17 cellular contexts compared by ENCODE assay signal in the genomic region with DNA sequence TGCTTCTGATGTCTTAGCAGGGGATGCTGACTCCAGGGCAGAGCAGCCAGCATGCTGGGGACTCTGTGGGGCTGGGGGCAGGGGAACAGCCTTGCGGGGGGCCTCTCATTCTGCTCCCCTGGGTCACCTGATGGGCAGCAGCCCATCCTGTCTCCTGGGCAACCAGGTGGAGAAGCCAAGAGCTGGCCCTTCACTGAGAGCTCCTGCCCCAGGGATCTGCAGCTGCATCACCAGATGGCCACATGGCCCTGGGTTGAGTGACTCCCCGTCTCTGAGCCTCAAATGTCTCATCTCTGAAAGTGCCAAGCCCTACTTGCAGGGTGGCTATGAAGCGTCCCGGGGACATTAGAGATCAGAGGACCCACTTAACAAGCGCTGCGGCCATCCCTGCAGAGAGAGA. TPM values are rescaled to one million over a fixed set of nuclear protein-coding genes. Genes with fewer than 3 reads are reported as not detected.
DNase-seq lines count a peak whose midpoint lies in the region; ATAC-seq and TF ChIP-seq lines count a peak whose summit lies in the region.
"Had no signal": no experiment of that assay in that cellular context is flagged by ENCODE, and none has a peak within 500 bp of the region (broad histone marks: within the 10 kb centered on the region; RNA-seq: fewer than 3 reads in every experiment).

No MANE protein-coding gene starts in this region.

- ATAC-seq in right cardiac atrium (no peak), heart left ventricle (no peak), T-helper 17 cell (no peak), HG02610 (IDR thresholded peaks at IDR 0.05; ENCODE audit: unreplicated experiment) (no peak)
- ATAC-seq in stimulated activated effector memory CD8-positive, alpha-beta T cell treated with anti-CD3 and anti-CD28 coated beads, Interleukin-12 subunit alpha, Interleukin-12 subunit beta, amount 100 ng/mL, for 72 hours = no peak

- DNase-seq in right cardiac atrium (peak in 2 of 3 donors; percentile 22 to 52), heart left ventricle (no peak), NCI-H2171 treated with DMSO at 0.1 percent for 48 hours (lab: John Stamatoyannopoulos, UW) (peak; percentile 76), T-helper 17 cell (no peak)
- DNase-seq in stimulated activated effector memory CD8-positive, alpha-beta T cell treated with anti-CD3 and anti-CD28 coated beads, Interleukin-12 subunit alpha, Interleukin-12 subunit beta, amount 100 ng/mL, for 72 hours (ENCODE audit: low spot score in 2 of 2) = no peak
- DNase-seq in activated naive CD4-positive, alpha-beta T cell treated with anti-CD3 and anti-CD28 coated beads, Interleukin-2, amount 10 ng/mL, durations not matched to agents 7 days and 5 days = no peak
- DNase-seq: Caco-2; CD4-positive, CD25-positive, alpha-beta regulatory T cell; DMS53; H7; MG63; NCI-H1105; NCI-H1930; NCI-H510A treated with DMSO at 0.1 percent for 48 hours; RPMI8226 had no signal

- no peaks in the 10 kb centered on the region for H3K27me3 Mint-ChIP-seq in T-helper 17 cell
- H3K27me3 Mint-ChIP-seq in activated naive CD4-positive, alpha-beta T cell treated with anti-CD3 and anti-CD28 coated beads, Interleukin-2, amount 10 ng/mL, durations not matched to agents 7 days and 5 days = no peaks in the 10 kb centered on the region
- H3K27me3 Mint-ChIP-seq: CD4-positive, CD25-positive, alpha-beta regulatory T cell had no signal

- no peak for TF ChIP-seq CTCF in heart left ventricle (IDR thresholded peaks at IDR 0.05)

- no peak for TF ChIP-seq POLR2A in heart left ventricle (IDR thresholded peaks at IDR 0.05)

- peaks cover 0 to 80% (median 68%) of the 10 kb centered on the region in 9 donors for H3K36me3 ChIP-seq in heart left ventricle

- CTCF ChIA-PET in activated naive CD4-positive, alpha-beta T cell treated with anti-CD3 and anti-CD28 coated beads, Interleukin-2, amount 10 ng/mL, durations not matched to agents 7 days and 5 days (lab: Charles Lee) = interaction anchor here (0.9 kb wide), 1 partner anchor 234 kb away, joined by 3 read pairs; the partner anchor contains the start of gene TOR2A

- 91% methylated on average over 6 of the region's 6 CpGs for WGBS in right cardiac atrium
- 81 to 97% (median 90%) methylated on average over 6 of the region's 6 CpGs for WGBS in heart left ventricle, 4 donors

- no peak overlapping the region for H3K4me3 ChIP-seq in right cardiac atrium (ENCODE audit: low read length)
- no peak overlapping the region for H3K4me3 ChIP-seq in heart left ventricle
- H3K4me3 ChIP-seq: MG63, SJSA1 had no signal

- H3K27ac ChIP-seq in right cardiac atrium (ENCODE audit: low read length) = no peak overlapping the region
- no peak overlapping the region for H3K27ac ChIP-seq in heart left ventricle
- H3K27ac ChIP-seq: SJSA1 had no signal

- peak overlapping the region; percentile 11 for H3K27ac Mint-ChIP-seq in T-helper 17 cell
- peak overlapping the region; percentile 40 for H3K27ac Mint-ChIP-seq in stimulated activated effector memory CD8-positive, alpha-beta T cell treated with anti-CD3 and anti-CD28 coated beads, Interleukin-12 subunit alpha, Interleukin-12 subunit beta, amount 100 ng/mL, for 72 hours
- no peak overlapping the region for H3K27ac Mint-ChIP-seq in activated naive CD4-positive, alpha-beta T cell treated with anti-CD3 and anti-CD28 coated beads, Interleukin-2, amount 10 ng/mL, durations not matched to agents 7 days and 5 days

- H3K4me1 ChIP-seq in right cardiac atrium (ENCODE audit: control insufficient read depth, insufficient read depth, low read length) = no peaks in the 10 kb centered on the region
- peaks cover 0 to 7% (median 2%) of the 10 kb centered on the region in 12 donors for H3K4me1 ChIP-seq in heart left ventricle
- H3K4me1 ChIP-seq: Caco-2 had no signal

- H3K9me3 Mint-ChIP-seq in stimulated activated effector memory CD8-positive, alpha-beta T cell treated with anti-CD3 and anti-CD28 coated beads, Interleukin-12 subunit alpha, Interleukin-12 subunit beta, amount 100 ng/mL, for 72 hours = no peaks in the 10 kb centered on the region
- H3K9me3 Mint-ChIP-seq in activated naive CD4-positive, alpha-beta T cell treated with anti-CD3 and anti-CD28 coated beads, Interleukin-2, amount 10 ng/mL, durations not matched to agents 7 days and 5 days = no peaks in the 10 kb centered on the region
- H3K9me3 Mint-ChIP-seq: CD4-positive, CD25-positive, alpha-beta regulatory T cell had no signal

- H3K9me3 ChIP-seq in right cardiac atrium (ENCODE audit: control insufficient read depth, low read length) (no peaks in the 10 kb centered on the region), heart left ventricle (no peaks in the 10 kb centered on the region), T-helper 17 cell (ENCODE audit: control insufficient read depth, low read length, poor library complexity, severe bottlenecking) (no peaks in the 10 kb centered on the region)
- H3K9me3 ChIP-seq: Caco-2, MG63, SJSA1 had no signal

- no peaks in the 10 kb centered on the region for H3K4me1 Mint-ChIP-seq in T-helper 17 cell
- H3K4me1 Mint-ChIP-seq in stimulated activated effector memory CD8-positive, alpha-beta T cell treated with anti-CD3 and anti-CD28 coated beads, Interleukin-12 subunit alpha, Interleukin-12 subunit beta, amount 100 ng/mL, for 72 hours = no peaks in the 10 kb centered on the region
- H3K4me1 Mint-ChIP-seq in activated naive CD4-positive, alpha-beta T cell treated with anti-CD3 and anti-CD28 coated beads, Interleukin-2, amount 10 ng/mL, durations not matched to agents 7 days and 5 days = peaks cover 10% of the 10 kb centered on the region

- intact Hi-C loops in right cardiac atrium (cut with DNase I) = loop anchor here in 2 of 4 donors (5.0 to 10.0 kb wide), 2 partner anchors 222 to 424 kb away; no protein-coding TSS in a partner anchor
- intact Hi-C loops in heart left ventricle (cut with DNase I) = loop anchor here (5.0 to 10.0 kb wide), 8 partner anchors 37 to 424 kb away; partner anchors contain the start of gene TOR2A (in 1 of the 10)

- no peak overlapping the region for H3K4me3 Mint-ChIP-seq in T-helper 17 cell
- no peak overlapping the region for H3K4me3 Mint-ChIP-seq in stimulated activated effector memory CD8-positive, alpha-beta T cell treated with anti-CD3 and anti-CD28 coated beads, Interleukin-12 subunit alpha, Interleukin-12 subunit beta, amount 100 ng/mL, for 72 hours
- H3K4me3 Mint-ChIP-seq in activated naive CD4-positive, alpha-beta T cell treated with anti-CD3 and anti-CD28 coated beads, Interleukin-2, amount 10 ng/mL, durations not matched to agents 7 days and 5 days = no peak overlapping the region
- H3K4me3 Mint-ChIP-seq: CD4-positive, CD25-positive, alpha-beta regulatory T cell had no signal

- H3K36me3 Mint-ChIP-seq in T-helper 17 cell (ENCODE audit: low read depth) = peaks cover 3% of the 10 kb centered on the region
- H3K36me3 Mint-ChIP-seq in stimulated activated effector memory CD8-positive, alpha-beta T cell treated with anti-CD3 and anti-CD28 coated beads, Interleukin-12 subunit alpha, Interleukin-12 subunit beta, amount 100 ng/mL, for 72 hours = peaks cover 36% of the 10 kb centered on the region
- peaks cover 12% of the 10 kb centered on the region for H3K36me3 Mint-ChIP-seq in activated naive CD4-positive, alpha-beta T cell treated with anti-CD3 and anti-CD28 coated beads, Interleukin-2, amount 10 ng/mL, durations not matched to agents 7 days and 5 days

- no peaks in the 10 kb centered on the region for H3K27me3 ChIP-seq in right cardiac atrium (ENCODE audit: control insufficient read depth, insufficient read depth)
- H3K27me3 ChIP-seq in heart left ventricle = no peaks in the 10 kb centered on the region
- H3K27me3 ChIP-seq: MG63, SJSA1 had no signal

RNA-seq across cellular contexts. Expression of gene LRSAM1, which starts 49.1 kb away (rescaled TPM):
- 10 to 100 TPM; 14.4 to 23.3 (median 21.1) TPM for total RNA-seq in right cardiac atrium
- polyA plus RNA-seq in right cardiac atrium = 23.8 TPM
- 10 to 100 TPM; 21.9 to 42.2 (median 31.6) TPM for total RNA-seq in heart left ventricle
- polyA plus RNA-seq in heart left ventricle = 10 to 100 TPM; 22.2 to 38.0 TPM
- 10 to 100 TPM; 19.6 to 22.2 TPM for total RNA-seq in T-helper 17 cell

RNA-seq across cellular contexts. Expression of gene RPL12, which starts 49.2 kb away (rescaled TPM):
- total RNA-seq in right cardiac atrium (100 to 1,000 TPM; 535 to 714 (median 622) TPM), heart left ventricle (100 to 1,000 TPM; 408 to 937 (median 547) TPM), T-helper 17 cell (1,000 to 10,000 TPM; 1,506 to 1,597 TPM)
- polyA plus RNA-seq in right cardiac atrium (1,268 TPM), heart left ventricle (1,000 to 10,000 TPM; 1,225 to 1,523 TPM)

Comparison
In these comparisons a context has a peak if more than half of its experiments do, and no peak if none do; other contexts are left out.
1. DNase-seq: peak in right cardiac atrium (2 of 3) and NCI-H2171 treated with DMSO at 0.1 percent for 48 hours (single experiment); none in heart left ventricle (0 of 5), T-helper 17 cell (0 of 3), stimulated activated effector memory CD8-positive, alpha-beta T cell treated with anti-CD3 and anti-CD28 coated beads, Interleukin-12 subunit alpha, Interleukin-12 subunit beta, amount 100 ng/mL, for 72 hours (0 of 2) and activated naive CD4-positive, alpha-beta T cell treated with anti-CD3 and anti-CD28 coated beads, Interleukin-2, amount 10 ng/mL, durations not matched to agents 7 days and 5 days (single experiment).